8 cellular contexts compared by ENCODE assay signal in the genomic region with DNA sequence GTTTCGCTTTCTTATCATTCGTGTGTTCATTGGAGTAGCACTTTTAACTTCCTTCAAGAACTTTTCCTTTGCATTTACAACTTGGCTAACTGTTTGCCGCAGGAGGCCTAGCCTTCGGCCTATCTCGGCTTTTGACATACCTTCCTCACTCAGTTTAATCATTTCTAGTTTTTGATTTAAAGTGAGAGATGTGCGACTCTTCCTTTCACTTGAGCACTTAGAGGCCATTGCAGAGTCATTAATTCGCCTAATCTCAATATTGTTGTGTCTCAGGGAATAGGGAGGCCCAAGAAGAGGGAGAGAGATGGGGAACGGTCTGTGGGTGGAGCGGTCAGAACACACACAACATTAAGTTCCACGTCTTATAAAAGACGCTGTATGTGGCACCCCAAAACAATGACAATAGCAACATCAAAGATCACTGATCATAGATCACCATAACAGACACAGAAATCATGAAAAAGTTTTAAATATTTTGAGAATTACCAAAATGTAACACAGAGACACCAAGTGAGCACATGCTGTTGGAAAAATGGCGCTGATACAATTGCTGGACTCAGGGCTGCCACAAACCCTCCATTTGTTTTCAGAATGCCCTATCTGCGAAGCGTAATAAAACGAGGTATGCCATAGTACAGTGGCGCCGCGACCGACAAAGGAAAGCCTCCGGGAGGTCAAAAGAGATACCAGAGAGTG. TPM values are rescaled to one million over a fixed set of nuclear protein-coding genes. Genes with fewer than 3 reads are reported as not detected.
A peak's percentile ranks its signal among the peaks of the same experiment; 100 is the strongest.
DNase-seq lines count a peak whose midpoint lies in the region; ATAC-seq, FAIRE-seq and TF ChIP-seq lines count a peak whose summit lies in the region.

No MANE protein-coding gene starts in this region.

- no peaks in the 10 kb centered on the region for H3K36me3 ChIP-seq in pancreas

- TF ChIP-seq CTCF in endothelial cell (IDR thresholded peaks at IDR 0.05; ENCODE audit: unreplicated experiment), result no peak
- TF ChIP-seq CTCF in pancreas (IDR thresholded peaks at IDR 0.05), result no peak

- no peaks in the 10 kb centered on the region for H3K9me3 ChIP-seq in pancreas

- DNase-seq in OCI-M1 (lab: John Stamatoyannopoulos, UW) (peak; percentile 45), endothelial cell (ENCODE audit: low spot score) (no peak), pancreas (no peak), germinal center (ENCODE audit: low spot score) (no peak), occipital lobe (lab: John Stamatoyannopoulos, UW) (no peak)
- no peak for DNase-seq in stimulated activated CD4-positive, alpha-beta T cell treated with anti-CD3 and anti-CD28 coated beads, Interleukin-15, amount 100 ng/mL, for 24 hours

- FAIRE-seq in pancreas (lab: Jason Lieb, UNC), result no peak

- peaks cover 8% of the 10 kb centered on the region for H3K27me3 Mint-ChIP-seq in endothelial cell (ENCODE audit: unreplicated experiment)

- H3K4me1 ChIP-seq in pancreas, result peaks cover 0 to 15% (median 4%) of the 10 kb centered on the region in 3 donors

- no peaks in the 10 kb centered on the region for H3K27me3 ChIP-seq in pancreas

- no peaks in the 10 kb centered on the region for H3K9me3 Mint-ChIP-seq in endothelial cell (ENCODE audit: unreplicated experiment)

- H3K4me3 Mint-ChIP-seq in endothelial cell (ENCODE audit: unreplicated experiment), result peak overlapping the region; percentile 99

- intact Hi-C loops in pancreas (cut with DNase I), result no loop called here

- peak overlapping the region; percentile 82 to 99 (median 94) for H3K4me3 ChIP-seq in pancreas

- peak overlapping the region; percentile 98 for H3K27ac Mint-ChIP-seq in endothelial cell (ENCODE audit: unreplicated experiment)

- peaks cover 33% of the 10 kb centered on the region for H3K36me3 Mint-ChIP-seq in endothelial cell (ENCODE audit: low read depth, unreplicated experiment)

- peak overlapping the region; percentile 92 to 99 (median 95) for H3K27ac ChIP-seq in pancreas

- 29% methylated on average over 20 of the region's 20 CpGs for WGBS in pancreas, 2 donors

- ATAC-seq in GM19438 (IDR thresholded peaks at IDR 0.05; ENCODE audit: low read depth, unreplicated experiment) (peak; percentile 43), pancreas (no peak), HG02852 (IDR thresholded peaks at IDR 0.05; ENCODE audit: unreplicated experiment) (no peak)

- peaks cover 22% of the 10 kb centered on the region for H3K4me1 Mint-ChIP-seq in endothelial cell (ENCODE audit: unreplicated experiment)

RNA-seq across cellular contexts. Expression of gene TIGD1, which starts 0.6 kb away (rescaled TPM):
- total RNA-seq in endothelial cell (ENCODE audit: unreplicated experiment), result 3.7 TPM
- 1 to 10 TPM in 5 of 6 donors, under 1 TPM in 1; 0.88 to 2.8 (median 2.0) TPM for total RNA-seq in pancreas
- polyA plus RNA-seq in pancreas, result 1 to 10 TPM; 2.8 to 5.9 TPM
- 11.2 TPM for total RNA-seq in occipital lobe

RNA-seq across cellular contexts. Expression of gene EIF4E2, which starts 0.7 kb away (rescaled TPM):
- total RNA-seq in endothelial cell (ENCODE audit: unreplicated experiment) (94.8 TPM), pancreas (10 to 100 TPM; 17.8 to 33.0 (median 22.8) TPM), occipital lobe (38.1 TPM)
- polyA plus RNA-seq in pancreas, result 10 to 100 TPM; 28.0 to 31.1 TPM

RNA-seq across cellular contexts. Expression of gene CHRNG, which starts 10.3 kb away (rescaled TPM):
- not detected for total RNA-seq in endothelial cell (ENCODE audit: unreplicated experiment)
- not detected for total RNA-seq in pancreas
- polyA plus RNA-seq in pancreas, result not detected
- 0.16 TPM for total RNA-seq in occipital lobe

RNA-seq across cellular contexts. Expression of gene CHRND, which starts 23.8 kb away (rescaled TPM):
- not detected for total RNA-seq in endothelial cell (ENCODE audit: unreplicated experiment)
- under 1 TPM in 2 of 6 donors, not detected in 4; 0.12 to 0.22 TPM for total RNA-seq in pancreas
- polyA plus RNA-seq in pancreas, result under 1 TPM in 1 of 2 donors, not detected in 1; 0.07 TPM
- not detected for total RNA-seq in occipital lobe

RNA-seq across cellular contexts. Expression of gene PRSS56, which starts 29.6 kb away (rescaled TPM):
- total RNA-seq in endothelial cell (ENCODE audit: unreplicated experiment) (not detected), pancreas (not detected), occipital lobe (not detected)
- under 1 TPM in 1 of 2 donors, not detected in 1; 0.02 TPM for polyA plus RNA-seq in pancreas
